ENCODE assay signal across 9 cellular contexts in genomic region chr19:38840583-38840968, GRCh38. TPM values are rescaled to one million over a fixed set of nuclear protein-coding genes. Genes with fewer than 3 reads are reported as not detected.
A peak's percentile ranks its signal among the peaks of the same experiment; 100 is the strongest.
DNase-seq lines count a peak whose midpoint lies in the region; ATAC-seq and TF ChIP-seq lines count a peak whose summit lies in the region.
"Had no signal": no experiment of that assay in that cellular context is flagged by ENCODE, and none has a peak within 500 bp of the region (broad histone marks: within the 10 kb centered on the region; RNA-seq: fewer than 3 reads in every experiment).

No MANE protein-coding gene starts in this region.

- H3K4me1 Mint-ChIP-seq in CD8-positive, alpha-beta T cell (ENCODE audit: low read depth), result peaks cover 62% of the 10 kb centered on the region
- peaks cover 29% of the 10 kb centered on the region for H3K4me1 Mint-ChIP-seq in brain
- H3K4me1 Mint-ChIP-seq in progenitor cell of endocrine pancreas (ENCODE audit: low read depth), result peaks cover 15% of the 10 kb centered on the region

- H3K27ac Mint-ChIP-seq in CD8-positive, alpha-beta T cell, result peak overlapping the region; percentile 45
- H3K27ac Mint-ChIP-seq in brain (peak overlapping the region in 3 of 5 experiments; percentile 27 to 93 (median 41)), progenitor cell of endocrine pancreas (peak overlapping the region; percentile 33)

- H3K36me3 ChIP-seq in CD8-positive, alpha-beta T cell (ENCODE audit: insufficient read depth, low read length), result peaks cover 94% of the 10 kb centered on the region
- H3K36me3 ChIP-seq in Loucy (ENCODE audit: insufficient read depth, low read length) (peaks cover 99% of the 10 kb centered on the region), left lung (peaks cover 10 to 100% of the 10 kb centered on the region in 2 donors)

- intact Hi-C loops in CD8-positive, alpha-beta T cell (cut with DNase I, micrococcal nuclease), result loop anchor here in 1 of 2 experiments (5.0 kb wide), 1 partner anchor 73 kb away; no protein-coding TSS in a partner anchor
- intact Hi-C loops in left lung (cut with DNase I), result no loop called here

- H3K27me3 Mint-ChIP-seq in CD8-positive, alpha-beta T cell (ENCODE audit: low read depth), result no peaks in the 10 kb centered on the region
- H3K27me3 Mint-ChIP-seq in brain (peaks cover 2% of the 10 kb centered on the region), progenitor cell of endocrine pancreas (no peaks in the 10 kb centered on the region)

- H3K9ac ChIP-seq in Loucy (ENCODE audit: low read depth, low read length, poor library complexity, severe bottlenecking), result no peak overlapping the region

- peaks cover 67% of the 10 kb centered on the region for H3K79me2 ChIP-seq in Loucy (ENCODE audit: insufficient read depth, low read length)

- H3K9me3 Mint-ChIP-seq in CD8-positive, alpha-beta T cell, result no peaks in the 10 kb centered on the region
- H3K9me3 Mint-ChIP-seq in brain, result no peaks in the 10 kb centered on the region
- no peaks in the 10 kb centered on the region for H3K9me3 Mint-ChIP-seq in progenitor cell of endocrine pancreas (ENCODE audit: low read depth)

- H3K36me3 Mint-ChIP-seq in CD8-positive, alpha-beta T cell, result peaks cover 96% of the 10 kb centered on the region
- H3K36me3 Mint-ChIP-seq in brain (peaks cover 94% of the 10 kb centered on the region), progenitor cell of endocrine pancreas (ENCODE audit: insufficient read depth) (peaks cover 50% of the 10 kb centered on the region)

- CTCF ChIA-PET in CD8-positive, alpha-beta T cell (lab: Charles Lee), result interaction anchor here (1.0 to 1.1 kb wide), 2 partner anchors 11 to 28 kb away, joined by 3 to 5 read pairs; no protein-coding TSS in a partner anchor

- H3K4me2 ChIP-seq in Loucy (ENCODE audit: low read depth, low read length, poor library complexity, severe bottlenecking), result peak overlapping the region; percentile 82

- TF ChIP-seq CTCF in CD8-positive, alpha-beta T cell (IDR thresholded peaks at IDR 0.05), result no peak
- no peak for TF ChIP-seq CTCF in Loucy (conservative IDR thresholded peaks at IDR 0.05; ENCODE audit: low read length)
- no peak for TF ChIP-seq CTCF in brain (conservative IDR thresholded peaks at IDR 0.05)
- TF ChIP-seq CTCF in progenitor cell of endocrine pancreas (IDR thresholded peaks at IDR 0.05; ENCODE audit: unreplicated experiment), result no peak
- no peak for TF ChIP-seq CTCF in left lung (IDR thresholded peaks at IDR 0.05)

- POLR2A ChIA-PET in CD8-positive, alpha-beta T cell (lab: Charles Lee), result interaction anchor here (0.6 to 3.8 kb wide), 3 partner anchors 9 to 26 kb away, joined by 4 to 38 read pairs (median 5); partner anchors contain the start of gene ECH1

- no peak overlapping the region for H3K4me3 Mint-ChIP-seq in CD8-positive, alpha-beta T cell
- H3K4me3 Mint-ChIP-seq in brain (no peak overlapping the region), progenitor cell of endocrine pancreas (ENCODE audit: low read depth) (no peak overlapping the region)

- no peaks in the 10 kb centered on the region for H3K9me2 ChIP-seq in Loucy (replicated peaks; ENCODE audit: low read depth, low read length)

- H3K4me3 ChIP-seq in CD8-positive, alpha-beta T cell (ENCODE audit: low read depth, low read length), result no peak overlapping the region
- H3K4me3 ChIP-seq in Loucy (ENCODE audit: low read length, poor library complexity, severe bottlenecking) (no peak overlapping the region), left lung (no peak overlapping the region)

- H3F3A ChIP-seq in Loucy (ENCODE audit: low read depth), result peaks cover 11% of the 10 kb centered on the region; the same call in 1 of the 2 replicates

- no peak overlapping the region for H2AFZ ChIP-seq in Loucy (ENCODE audit: low read length)

- H3K9me3 ChIP-seq in CD8-positive, alpha-beta T cell (ENCODE audit: low read length), result no peaks in the 10 kb centered on the region
- H3K9me3 ChIP-seq in Loucy (ENCODE audit: insufficient read depth, low read depth, low read length) (no peaks in the 10 kb centered on the region), left lung (no peaks in the 10 kb centered on the region)

- ATAC-seq in CD8-positive, alpha-beta T cell, result no peak
- no peak for ATAC-seq in left lung

- H3K27me3 ChIP-seq in CD8-positive, alpha-beta T cell (ENCODE audit: insufficient read depth, low read length), result no peaks in the 10 kb centered on the region
- H3K27me3 ChIP-seq in Loucy (ENCODE audit: insufficient read depth, low read length, poor library complexity, severe bottlenecking) (no peaks in the 10 kb centered on the region), left lung (no peaks in the 10 kb centered on the region)

- peaks cover 76% of the 10 kb centered on the region for H4K20me1 ChIP-seq in Loucy (ENCODE audit: insufficient read depth, low read length, poor library complexity, severe bottlenecking)

- H3K27ac ChIP-seq in CD8-positive, alpha-beta T cell (ENCODE audit: low read depth, low read length), result no peak overlapping the region
- H3K27ac ChIP-seq in left lung, result no peak overlapping the region

- peaks cover 61% of the 10 kb centered on the region for H3K4me1 ChIP-seq in CD8-positive, alpha-beta T cell (ENCODE audit: insufficient read depth, low read length)
- H3K4me1 ChIP-seq in Loucy (ENCODE audit: insufficient read depth, low read length, poor library complexity, severe bottlenecking) (peaks cover 40% of the 10 kb centered on the region), left lung (peaks cover 0 to 18% of the 10 kb centered on the region in 2 donors)

- no peak for DNase-seq in CD8-positive, alpha-beta T cell
- DNase-seq in progenitor cell of endocrine pancreas (ENCODE audit: low spot score, unreplicated experiment) (no peak), anterior cingulate cortex (lab: John Stamatoyannopoulos, UW) (no peak), left lung (no peak), DMS 273 (lab: John Stamatoyannopoulos, UW; ENCODE audit: unreplicated experiment) (no peak)
- DNase-seq: DND-41, islet precursor cell had no signal

RNA-seq across cellular contexts. Expression of gene ECH1, which starts 9.0 kb away (rescaled TPM):
- 10 to 100 TPM; 30.1 to 32.8 TPM for total RNA-seq in CD8-positive, alpha-beta T cell
- polyA plus RNA-seq in brain (ENCODE audit: insufficient read depth, low read depth, low replicate concordance), result 280 TPM
- total RNA-seq in progenitor cell of endocrine pancreas (86.9 and 93.5 TPM in 2 replicates), left lung (100 to 1,000 TPM; 154 to 185 TPM)

RNA-seq across cellular contexts. Expression of gene HNRNPL, which starts 9.2 kb away (rescaled TPM):
- 100 to 1,000 TPM; 615 to 625 TPM for total RNA-seq in CD8-positive, alpha-beta T cell
- polyA plus RNA-seq in brain (ENCODE audit: insufficient read depth, low read depth, low replicate concordance), result 465 TPM
- total RNA-seq in progenitor cell of endocrine pancreas (444 and 461 TPM in 2 replicates), left lung (100 to 1,000 TPM; 252 to 321 TPM)

RNA-seq across cellular contexts. Expression of gene LGALS4, which starts 27.8 kb away (rescaled TPM):
- 1 to 10 TPM; 1.8 to 3.4 TPM for total RNA-seq in CD8-positive, alpha-beta T cell
- 0.93 TPM for polyA plus RNA-seq in brain (ENCODE audit: insufficient read depth, low read depth, low replicate concordance)
- 2.7 and 3.7 TPM in 2 replicates for total RNA-seq in progenitor cell of endocrine pancreas
- 1 to 10 TPM in 1 of 2 donors, under 1 TPM in 1; 0.64 to 1.5 TPM for total RNA-seq in left lung

RNA-seq across cellular contexts. Expression of gene RINL, which starts 37.5 kb away (rescaled TPM):
- 10 to 100 TPM; 18.1 to 18.4 TPM for total RNA-seq in CD8-positive, alpha-beta T cell
- 4.3 TPM for polyA plus RNA-seq in brain (ENCODE audit: insufficient read depth, low read depth, low replicate concordance)
- 2.6 and 3.0 TPM in 2 replicates for total RNA-seq in progenitor cell of endocrine pancreas
- 10 to 100 TPM in 1 of 2 donors, 1 to 10 TPM in 1; 8.6 to 10.8 TPM for total RNA-seq in left lung

RNA-seq across cellular contexts. Expression of gene LGALS7B, which starts 51.6 kb away (rescaled TPM):
- not detected for total RNA-seq in CD8-positive, alpha-beta T cell
- polyA plus RNA-seq in brain (ENCODE audit: insufficient read depth, low read depth, low replicate concordance), result not detected
- total RNA-seq in progenitor cell of endocrine pancreas (not detected in 2 replicates), left lung (not detected)
